9 cellular contexts compared by ENCODE assay signal in the genomic region with DNA sequence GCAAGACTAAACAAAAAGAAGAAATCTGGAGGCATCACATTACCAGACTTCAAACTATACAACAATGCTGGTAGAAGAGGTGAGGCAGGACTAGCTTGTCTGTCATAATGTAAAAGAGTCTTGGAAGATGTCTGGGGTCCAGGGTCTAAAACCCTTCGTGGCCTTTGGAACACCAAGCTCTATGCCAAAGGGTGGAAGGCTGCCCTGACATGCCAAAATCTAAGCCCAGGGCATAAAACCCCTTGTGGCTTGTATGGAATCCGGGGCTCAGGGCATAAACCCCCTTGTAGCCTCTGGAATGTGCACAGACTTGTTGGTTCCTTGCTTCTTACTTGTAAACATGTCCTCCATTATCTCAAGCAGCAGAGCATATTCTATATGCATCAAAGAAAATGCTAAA. TPM values are rescaled to one million over a fixed set of nuclear protein-coding genes. Genes with fewer than 3 reads are reported as not detected.
"Had no signal": no experiment of that assay in that cellular context is flagged by ENCODE, and none has a peak within 500 bp of the region (broad histone marks: within the 10 kb centered on the region; RNA-seq: fewer than 3 reads in every experiment).

No MANE protein-coding gene starts in this region.

RNA-seq across cellular contexts. Expression of gene PM20D1, which starts 7.6 kb away (rescaled TPM):
- total RNA-seq: dermis blood vessel endothelial cell, endothelial cell of umbilical vein, epithelial cell of proximal tubule, fibroblast of lung, fibroblast of villous mesenchyme, foreskin keratinocyte, hepatocyte, mammary epithelial cell had no signal
- polyA plus RNA-seq: esophagus, fibroblast of lung, foreskin keratinocyte, mammary epithelial cell had no signal
